In the genomic region with DNA sequence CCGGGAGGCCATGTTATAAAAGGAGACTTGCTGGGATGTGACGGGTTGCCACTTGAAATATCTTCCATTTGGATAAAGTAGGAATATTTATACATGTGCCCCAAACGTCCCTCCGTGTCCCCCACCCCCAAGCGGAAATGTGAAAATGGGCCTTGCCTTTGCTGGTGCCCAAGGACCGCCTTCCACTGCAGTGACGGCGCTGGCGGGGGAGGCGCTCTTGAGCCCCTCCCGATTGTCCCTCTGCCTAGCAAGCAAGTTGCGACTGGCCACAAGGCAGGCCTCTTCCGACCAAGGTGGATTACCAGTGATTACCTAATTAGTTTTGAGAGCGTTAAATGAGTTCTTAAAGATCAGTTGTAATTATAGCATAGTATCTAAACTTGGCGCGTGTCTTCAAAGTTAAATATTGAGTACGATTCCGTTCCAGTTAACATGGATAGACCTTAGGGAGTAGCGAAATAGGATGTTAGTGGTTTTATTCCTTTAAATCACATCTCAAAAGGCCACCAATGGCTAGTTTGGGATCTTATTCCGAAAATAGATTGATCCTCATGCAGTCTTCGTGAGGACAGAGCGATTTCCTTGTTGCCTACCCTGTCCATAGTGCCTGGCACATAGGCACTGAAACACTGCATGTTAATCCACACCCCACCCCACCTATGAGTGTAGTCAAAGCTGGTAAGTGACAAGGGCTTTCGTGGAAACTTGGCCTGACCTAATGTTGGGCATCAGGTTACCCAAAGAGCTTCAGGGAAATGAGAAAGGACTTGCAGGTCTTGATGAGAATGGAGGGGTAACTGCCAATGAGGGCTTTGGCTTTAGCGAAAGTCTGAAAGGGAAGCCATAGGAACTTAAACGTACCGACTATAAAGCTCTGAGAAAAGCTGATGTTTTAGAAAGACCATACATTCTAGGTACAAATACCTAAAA, we compare ENCODE assay signal across 8 cellular contexts. TPM values are rescaled to one million over a fixed set of nuclear protein-coding genes. Genes with fewer than 3 reads are reported as not detected.
DNase-seq lines count a peak whose midpoint lies in the region; ATAC-seq, FAIRE-seq and TF ChIP-seq lines count a peak whose summit lies in the region.

No MANE protein-coding gene starts in this region.

- H3K4me1 Mint-ChIP-seq in central memory CD8-positive, alpha-beta T cell: peaks cover 32% of the 10 kb centered on the region

- CTCF ChIA-PET in AG04449 (lab: Yijun Ruan, JAX): interaction anchor here (0.7 to 2.0 kb wide), 10 partner anchors 16 to 215 kb away, joined by 3 to 9 read pairs (median 3); no protein-coding TSS in a partner anchor

- ATAC-seq in GM18870 (IDR thresholded peaks at IDR 0.05; ENCODE audit: unreplicated experiment) (peak; percentile 23), HG03175 (IDR thresholded peaks at IDR 0.05; ENCODE audit: unreplicated experiment) (peak; percentile 52)
- ATAC-seq in central memory CD8-positive, alpha-beta T cell (replicated peaks; ENCODE audit: extremely low read depth, poor library complexity, severe bottlenecking): peak; percentile 63

- H3K27ac Mint-ChIP-seq in central memory CD8-positive, alpha-beta T cell (ENCODE audit: low read depth): peak overlapping the region; percentile 98

- TF ChIP-seq POLR2A in spleen (IDR thresholded peaks at IDR 0.05): peak in 1 of 3 donors; percentile 20

- no peaks in the 10 kb centered on the region for H3K9me3 ChIP-seq in spleen

- peaks cover 22 to 50% (median 39%) of the 10 kb centered on the region in 6 donors for H3K4me1 ChIP-seq in spleen

- 2 to 5% (median 3%) methylated on average over 26 of the region's 26 CpGs for WGBS in spleen, 5 donors

- POLR2A ChIA-PET in AG04449 (lab: Yijun Ruan, JAX): interaction anchor here (0.7 to 1.5 kb wide), 12 partner anchors 8 to 339 kb away, joined by 3 to 5 read pairs (median 4); a partner anchor contains a TSS

- intact Hi-C loops in spleen (cut with DNase I; ENCODE audit: low total_unique reads): loop anchor here (5.0 kb wide), 1 partner anchor 50 kb away; a partner anchor contains a TSS

- peaks cover 0 to 43% (median 38%) of the 10 kb centered on the region in 6 donors for H3K36me3 ChIP-seq in spleen

- no peaks in the 10 kb centered on the region for H3K27me3 Mint-ChIP-seq in central memory CD8-positive, alpha-beta T cell

- DNase-seq in AG04449 (ENCODE audit: low read depth, low spot score): peak; percentile 37
- DNase-seq in NCI-H345 treated with DMSO at 0.1 percent for 48 hours (lab: John Stamatoyannopoulos, UW; ENCODE audit: unreplicated experiment): peak; percentile 59
- peak; percentile 81 for DNase-seq in activated CD4-positive, CD25-positive, alpha-beta regulatory T cell treated with anti-CD3 and anti-CD28 coated beads, Interleukin-2, amount 50 U/mL, for 72 hours
- peak; percentile 67 to 74 for DNase-seq in central memory CD8-positive, alpha-beta T cell (ENCODE audit: low spot score in 2 of 2)
- peak; percentile 97 for DNase-seq in spleen

- H3K9me3 Mint-ChIP-seq in central memory CD8-positive, alpha-beta T cell: no peaks in the 10 kb centered on the region

- H3K27me3 ChIP-seq in spleen (replicated peaks in 1 of 7): no peaks in the 10 kb centered on the region

- peak; percentile 67 for TF ChIP-seq CTCF in AG04449 (IDR thresholded peaks at IDR 0.05; ENCODE audit: insufficient read depth, low read length, missing control alignments)
- peak in 10 of 11 experiments; percentile 24 to 78 (median 58) for TF ChIP-seq CTCF in spleen (IDR thresholded peaks at IDR 0.05 in 8 of 11, conservative IDR thresholded peaks at IDR 0.05 in 3 of 11)

- H3K36me3 Mint-ChIP-seq in central memory CD8-positive, alpha-beta T cell (ENCODE audit: insufficient read depth): peaks cover 62% of the 10 kb centered on the region

- H3K4me3 Mint-ChIP-seq in central memory CD8-positive, alpha-beta T cell: peak overlapping the region; percentile 94

- peak; percentile 56 for FAIRE-seq in islet of Langerhans (lab: Jason Lieb, UNC)

- peak overlapping the region; percentile 96 for H3K4me3 ChIP-seq in AG04449 (ENCODE audit: low read depth, low read length)
- H3K4me3 ChIP-seq in spleen: peak overlapping the region; percentile 73 to 98 (median 84)

- H3K27ac ChIP-seq in spleen: peak overlapping the region; percentile 97 to 100 (median 99)

RNA-seq across cellular contexts. Expression of a gene that starts 1.1 kb away (rescaled TPM):
- 1,000 to 10,000 TPM in 3 of 7 donors, 100 to 1,000 TPM in 4; 877 to 1,659 (median 945) TPM for total RNA-seq in spleen
- polyA plus RNA-seq in spleen: 1,000 to 10,000 TPM; 2,690 to 3,651 (median 2,985) TPM

RNA-seq across cellular contexts. Expression of a gene that starts 48.9 kb away (rescaled TPM):
- 100 to 1,000 TPM in 4 of 7 donors, 10 to 100 TPM in 3; 35.6 to 160 (median 125) TPM for total RNA-seq in spleen
- polyA plus RNA-seq in spleen: 10 to 100 TPM; 27.7 to 95.7 (median 64.5) TPM

RNA-seq across cellular contexts. Expression of a gene that starts 50.3 kb away (rescaled TPM):
- 100 to 1,000 TPM; 106 to 137 (median 114) TPM for total RNA-seq in spleen
- polyA plus RNA-seq in spleen: 100 to 1,000 TPM in 2 of 3 donors, 10 to 100 TPM in 1; 74.7 to 147 (median 112) TPM

Comparison
In these comparisons a context has a peak if more than half of its experiments do, and no peak if none do; other contexts are left out.
1. Peak in every context shown above with its lines: DNase-seq, ATAC-seq, H3K4me3 ChIP-seq and H3K27ac ChIP-seq.
2. DNase-seq: peak in every context shown above with its lines; median percentile 97 in spleen; 81 in activated CD4-positive, CD25-positive, alpha-beta regulatory T cell treated with anti-CD3 and anti-CD28 coated beads, Interleukin-2, amount 50 U/mL, for 72 hours; 70 in central memory CD8-positive, alpha-beta T cell; 59 in NCI-H345 treated with DMSO at 0.1 percent for 48 hours; 37 in AG04449.